10 cellular contexts compared by ENCODE assay signal in genomic region chr15:89104172-89104564, GRCh38. TPM values are rescaled to one million over a fixed set of nuclear protein-coding genes. Genes with fewer than 3 reads are reported as not detected.
DNase-seq lines count a peak whose midpoint lies in the region; ATAC-seq, FAIRE-seq and TF ChIP-seq lines count a peak whose summit lies in the region.
"Had no signal": no experiment of that assay in that cellular context is flagged by ENCODE, and none has a peak within 500 bp of the region (broad histone marks: within the 10 kb centered on the region; RNA-seq: fewer than 3 reads in every experiment).

No MANE protein-coding gene starts in this region.

- POLR2A ChIA-PET in H1 (lab: Charles Lee; ENCODE audit: partially characterized antibody): interaction anchor here (1.0 to 1.7 kb wide), 3 partner anchors 8 to 12 kb away, joined by 3 to 7 read pairs (median 6); no protein-coding TSS in a partner anchor

- peaks cover 41 to 52% of the 10 kb centered on the region in 2 donors for H3K4me1 Mint-ChIP-seq in natural killer cell treated with Interleukin-12 subunit alpha and Interleukin-12 subunit beta and Interleukin-15 and Interleukin-18, amount 100 ng/mL, for 72 hours (ENCODE audit: low read depth in 2 of 2)

- peak; percentile 1 to 39 (median 14); a peak in 2 of 4 replicates for TF ChIP-seq CTCF in H1 (IDR thresholded peaks at IDR 0.05; ENCODE audit: control extremely low read depth in 1 of 3, insufficient read depth in 1 of 3, low read depth in 1 of 3, low read length in 3 of 3)

- no peak overlapping the region for H2AK5ac ChIP-seq in H1 (ENCODE audit: low read depth, low read length)

- no peak overlapping the region for H3K4me3 Mint-ChIP-seq in natural killer cell treated with Interleukin-12 subunit alpha and Interleukin-12 subunit beta and Interleukin-15 and Interleukin-18, amount 100 ng/mL, for 72 hours

- H3K4me2 ChIP-seq in H1 (ENCODE audit: insufficient read depth in 1 of 2, low read depth in 2 of 2, low read length in 2 of 2): no peak overlapping the region

- ATAC-seq in left lobe of liver: peak; percentile 69
- no peak for ATAC-seq in natural killer cell treated with Interleukin-12 subunit alpha and Interleukin-12 subunit beta and Interleukin-15 and Interleukin-18, amount 100 ng/mL, for 72 hours
- no peak for ATAC-seq in activated CD4-positive, CD25-positive, alpha-beta regulatory T cell treated with anti-CD3 and anti-CD28 coated beads, Interleukin-2, amount 50 U/mL, for 24 hours

- H3K4me1 ChIP-seq in H1 (replicated peaks in 1 of 4; ENCODE audit: control insufficient read depth in 3 of 4, insufficient read depth in 4 of 4, low read length in 3 of 4) (peaks cover 0 to 2% (median 1%) of the 10 kb centered on the region in 4 experiments; a peak in 1 of 7 replicates), stomach smooth muscle (ENCODE audit: control insufficient read depth, insufficient read depth, low read length) (peaks cover 27% of the 10 kb centered on the region)
- H3K4me1 ChIP-seq: colonic mucosa had no signal

- H3K18ac ChIP-seq in H1 (ENCODE audit: extremely low read depth, low read length): no peak overlapping the region

- H3K4me3 ChIP-seq in H1 (ENCODE audit: extremely low read depth in 1 of 4, insufficient read depth in 2 of 4, low read depth in 3 of 4, low read length in 4 of 4) (no peak overlapping the region), stomach smooth muscle (ENCODE audit: low read length in 2 of 2) (no peak overlapping the region)
- H3K4me3 ChIP-seq: colonic mucosa had no signal

- H3K9me3 Mint-ChIP-seq in natural killer cell treated with Interleukin-12 subunit alpha and Interleukin-12 subunit beta and Interleukin-15 and Interleukin-18, amount 100 ng/mL, for 72 hours: no peaks in the 10 kb centered on the region

- H3K4ac ChIP-seq in H1 (replicated peaks; ENCODE audit: insufficient read length, low read depth, low read length): no peak overlapping the region

- H3K36me3 ChIP-seq in H1 (ENCODE audit: control insufficient read depth in 2 of 4, insufficient read depth in 4 of 4, low read length in 3 of 4) (no peaks in the 10 kb centered on the region), stomach smooth muscle (ENCODE audit: control insufficient read depth in 2 of 2, insufficient read depth in 2 of 2, low read length in 2 of 2) (peaks cover 2 to 3% of the 10 kb centered on the region in 2 donors)
- H3K36me3 ChIP-seq: colonic mucosa had no signal

- TF ChIP-seq RAD21 in H1 (IDR thresholded peaks at IDR 0.05 in 1 of 2, conservative IDR thresholded peaks at IDR 0.05 in 1 of 2; ENCODE audit: low read depth in 2 of 2, low read length in 2 of 2): peak; percentile 36 to 40; a peak in 2 of 4 replicates

- no peak overlapping the region for H3K14ac ChIP-seq in H1 (ENCODE audit: insufficient read length)

- no peak overlapping the region for H3K56ac ChIP-seq in H1 (replicated peaks; ENCODE audit: insufficient read length, low read depth, low read length)

- no peak overlapping the region for H2BK5ac ChIP-seq in H1 (ENCODE audit: low read depth, low read length)

- H3K27me3 Mint-ChIP-seq in natural killer cell treated with Interleukin-12 subunit alpha and Interleukin-12 subunit beta and Interleukin-15 and Interleukin-18, amount 100 ng/mL, for 72 hours: no peaks in the 10 kb centered on the region

- H4K5ac ChIP-seq in H1 (ENCODE audit: insufficient read length, low read depth, low read length): no peak overlapping the region

- H3K9me3 ChIP-seq in H1 (ENCODE audit: insufficient read depth in 2 of 2, low read depth in 1 of 2, low read length in 1 of 2) (no peaks in the 10 kb centered on the region), stomach smooth muscle (ENCODE audit: control insufficient read depth in 2 of 2, low read length in 2 of 2) (no peaks in the 10 kb centered on the region)
- H3K9me3 ChIP-seq: colonic mucosa had no signal

- DNase-seq in LHCN-M2 (ENCODE audit: low read depth) (peak; percentile 67), H1 (ENCODE audit: low read depth in 1 of 2, low spot score in 2 of 2) (no peak), left lobe of liver (ENCODE audit: low spot score) (peak; percentile 81), DMS153 treated with DMSO at 0.1 percent for 48 hours (lab: John Stamatoyannopoulos, UW; ENCODE audit: unreplicated experiment) (no peak), NCI-H82 (lab: John Stamatoyannopoulos, UW) (no peak)
- DNase-seq in natural killer cell treated with Interleukin-12 subunit alpha and Interleukin-12 subunit beta and Interleukin-15 and Interleukin-18, amount 100 ng/mL, for 72 hours (ENCODE audit: low spot score): no peak
- DNase-seq: colonic mucosa, NCI-H2029 treated with DMSO at 0.1 percent for 48 hours had no signal

- H3K79me2 ChIP-seq in H1 (ENCODE audit: control insufficient read depth in 1 of 2, insufficient read depth in 2 of 2, low read length in 2 of 2): no peaks in the 10 kb centered on the region

- no peak overlapping the region for H2BK20ac ChIP-seq in H1 (ENCODE audit: low read length)

- H3K27me3 ChIP-seq in H1 (replicated peaks in 1 of 4; ENCODE audit: control insufficient read depth in 3 of 4, extremely low read depth in 1 of 4, insufficient read depth in 3 of 4, low read length in 3 of 4) (peaks cover 0 to 1% (median 0%) of the 10 kb centered on the region in 4 experiments; a peak in 1 of 7 replicates), stomach smooth muscle (ENCODE audit: control insufficient read depth in 1 of 2, insufficient read depth in 2 of 2, low read length in 2 of 2) (no peaks in the 10 kb centered on the region)
- H3K27me3 ChIP-seq: colonic mucosa had no signal

- no peaks in the 10 kb centered on the region for H3K23me2 ChIP-seq in H1 (ENCODE audit: low read depth, low read length)

- H3K79me1 ChIP-seq in H1 (ENCODE audit: low read depth, low read length): no peaks in the 10 kb centered on the region

- no peaks in the 10 kb centered on the region for H4K20me1 ChIP-seq in H1 (replicated peaks in 1 of 2; ENCODE audit: control insufficient read depth in 1 of 2, insufficient read depth in 2 of 2, low read length in 2 of 2)

- no peak overlapping the region for H2BK15ac ChIP-seq in H1 (ENCODE audit: low read length)

- H3K27ac Mint-ChIP-seq in natural killer cell treated with Interleukin-12 subunit alpha and Interleukin-12 subunit beta and Interleukin-15 and Interleukin-18, amount 100 ng/mL, for 72 hours: no peak overlapping the region

- TF ChIP-seq POLR2A in H1 (IDR thresholded peaks at IDR 0.05; ENCODE audit: control extremely low read depth in 1 of 2, low read depth in 2 of 2, low read length in 2 of 2): no peak

- no peak overlapping the region for H3K9ac ChIP-seq in H1 (replicated peaks in 1 of 4; ENCODE audit: extremely low read depth in 1 of 4, low read depth in 3 of 4, low read length in 3 of 4)
- no peak overlapping the region for H3K9ac ChIP-seq in stomach smooth muscle (ENCODE audit: low read length in 2 of 2)

- no peak overlapping the region for H3K27ac ChIP-seq in H1 (ENCODE audit: low read depth, low read length)
- H3K27ac ChIP-seq in stomach smooth muscle (ENCODE audit: low read length): peak overlapping the region; percentile 55
- H3K27ac ChIP-seq: colonic mucosa had no signal

- H2BK12ac ChIP-seq in H1 (ENCODE audit: low read depth, low read length): no peak overlapping the region

- H3K36me3 Mint-ChIP-seq in natural killer cell treated with Interleukin-12 subunit alpha and Interleukin-12 subunit beta and Interleukin-15 and Interleukin-18, amount 100 ng/mL, for 72 hours: no peaks in the 10 kb centered on the region

- no peak for TF ChIP-seq EP300 in H1 (IDR thresholded peaks at IDR 0.05; ENCODE audit: borderline replicate concordance in 1 of 2, low read depth in 2 of 2, low read length in 2 of 2)

- no peak overlapping the region for H2AFZ ChIP-seq in H1 (ENCODE audit: low read length)

- CTCF ChIA-PET in H1 (lab: Charles Lee; ENCODE audit: partially characterized antibody): interaction anchor here (0.6 to 3.4 kb wide), 22 partner anchors 9 to 1729 kb away, joined by 3 to 24 read pairs (median 4); no protein-coding TSS in a partner anchor

- no peak overlapping the region for H3K23ac ChIP-seq in H1 (ENCODE audit: insufficient read length)

- H4K91ac ChIP-seq in H1 (replicated peaks; ENCODE audit: insufficient read length, low read length): no peak overlapping the region

- H2BK120ac ChIP-seq in H1 (replicated peaks; ENCODE audit: low read depth, low read length): no peak overlapping the region

- H4K8ac ChIP-seq in H1 (ENCODE audit: extremely low read depth, insufficient read depth, low read length): no peak overlapping the region

- FAIRE-seq in H1 (lab: Jason Lieb, UNC): no peak

- WGBS in H1 (ENCODE audit: extremely low coverage in 1 of 2, insufficient coverage in 1 of 2, insufficient read length in 1 of 2, insufficient replicate concordance in 2 of 2, low coverage in 1 of 2, low lambda C conversion rate in 2 of 2, missing lambda C conversion rate in 1 of 2), 2 experiments: 91% methylated on average over 9 of the region's 9 CpGs; no CpG with 5 or more reads in 1 of the 2 experiments

TF ChIP-seq in H1, 55 proteins besides CTCF, POLR2A, EP300 and RAD21:
- TF ChIP-seq TCF12 (IDR thresholded peaks at IDR 0.05; ENCODE audit: low read depth, low read length): no peak

RNA-seq across cellular contexts. Expression of gene ABHD2, which starts 15.9 kb away (rescaled TPM):
- total RNA-seq in LHCN-M2 (2014; rRNA removed) (68.7 and 95.9 TPM in 2 replicates), left lobe of liver (385 TPM)
- polyA plus RNA-seq in LHCN-M2 (2012): 36.2 TPM
- total RNA-seq in H1 (2021; fragmentation: NEBNext Ultra II Directional; extraction: Animal tissue kit (Norgen Biotek cat#: 25700)): 23.7 and 27.6 TPM in 2 replicates
- 9.1 and 9.7 TPM in 2 replicates for polyA plus RNA-seq in H1 (2011; rRNA removed)
- 11.2 TPM for polyA plus RNA-seq in H1 (2011; cell fraction: cytosol; rRNA removed)
- polyA plus RNA-seq in H1 (2011; cell fraction: nucleus; rRNA removed): 16.6 TPM
- polyA plus RNA-seq in H1 (2012, experiment 1 of 2): 9.4 to 15.8 TPM (median 15.5 TPM) in 4 replicates
- 1.7 TPM for polyA plus RNA-seq in H1 (2012, experiment 2 of 2)
- polyA plus RNA-seq in H1 (2013, experiment 1 of 2): 13.6 TPM
- polyA plus RNA-seq in H1 (2013, experiment 2 of 2): 16.3 TPM
- 78.4 and 110 TPM in 2 replicates for polyA minus RNA-seq in H1 (2011; rRNA and poly(A)+ RNA removed)
- polyA minus RNA-seq in H1 (2011; cell fraction: cytosol; rRNA and poly(A)+ RNA removed): 11.8 TPM
- 26.8 TPM for polyA minus RNA-seq in H1 (2011; cell fraction: nucleus; rRNA and poly(A)+ RNA removed)
- 100 to 1,000 TPM; 130 to 214 TPM for total RNA-seq in natural killer cell treated with Interleukin-12 subunit alpha and Interleukin-12 subunit beta and Interleukin-15 and Interleukin-18, amount 100 ng/mL, for 72 hours

Comparison
In these comparisons a context has a peak if more than half of its experiments do, and no peak if none do; other contexts are left out.
1. DNase-seq: peak in LHCN-M2 (single experiment) and left lobe of liver (single experiment); none in H1 (0 of 2), natural killer cell treated with Interleukin-12 subunit alpha and Interleukin-12 subunit beta and Interleukin-15 and Interleukin-18, amount 100 ng/mL, for 72 hours (single experiment), DMS153 treated with DMSO at 0.1 percent for 48 hours (single experiment) and NCI-H82 (single experiment).